In genomic region chr2:134611316-134611715, GRCh38 we compare ENCODE assay signal across 22 cellular contexts.
DNase-seq lines count a peak whose midpoint lies in the region; ATAC-seq and TF ChIP-seq lines count a peak whose summit lies in the region.
"Had no signal": no experiment of that assay in that cellular context is flagged by ENCODE, and none has a peak within 500 bp of the region (broad histone marks: within the 10 kb centered on the region; RNA-seq: fewer than 3 reads in every experiment).

No MANE protein-coding gene starts in this region.

- no peaks in the 10 kb centered on the region for H3K4me1 ChIP-seq in left lung
- H3K4me1 ChIP-seq: A549; BE2C; BLaER1 treated with 17β-estradiol and CSF1 and Interleukin-3, amounts not matched to agents 10 nM and 100 nM; HAP-1 had no signal

- H3K27ac ChIP-seq in left lung, result no peak overlapping the region
- H3K27ac ChIP-seq: A549; BLaER1 treated with 17β-estradiol and CSF1 and Interleukin-3, amounts not matched to agents 10 nM and 100 nM had no signal

- DNase-seq in DMS53 (lab: John Stamatoyannopoulos, UW), result peak; percentile 36
- DNase-seq in DMS53 treated with DMSO at 0.1 percent for 48 hours (lab: John Stamatoyannopoulos, UW; ENCODE audit: unreplicated experiment), result no peak
- DNase-seq in NCI-H510A treated with DMSO at 0.1 percent for 48 hours (lab: John Stamatoyannopoulos, UW), result peak; percentile 75
- peak; percentile 48 for DNase-seq in SHP77 treated with DMSO at 0.1 percent for 48 hours (lab: John Stamatoyannopoulos, UW)
- no peak for DNase-seq in left lung
- DNase-seq in activated T-cell treated with anti-CD3 and anti-CD28 coated beads for 4 hours, result no peak
- no peak for DNase-seq in midbrain (lab: John Stamatoyannopoulos, UW)
- no peak for DNase-seq in NCI-H2227 (lab: John Stamatoyannopoulos, UW; ENCODE audit: unreplicated experiment)
- DNase-seq: 8988T; ACHN; AML-193; BE2C; CD4-positive, alpha-beta T cell; CD8-positive, alpha-beta memory T cell; DMS 273 treated with DMSO at 0.1 percent for 48 hours; DMS79 treated with DMSO at 0.1 percent for 48 hours; GF-D8; GOT3; HFFc6 had no signal

- no peaks in the 10 kb centered on the region for H3K27me3 ChIP-seq in left lung
- H3K27me3 ChIP-seq: BE2C; BLaER1 treated with 17β-estradiol and CSF1 and Interleukin-3, amounts not matched to agents 10 nM and 100 nM had no signal

- H3K4me3 ChIP-seq in left lung, result no peak overlapping the region
- H3K4me3 ChIP-seq: A549; BLaER1 treated with 17β-estradiol and CSF1 and Interleukin-3, amounts not matched to agents 10 nM and 100 nM; HAP-1 had no signal

- intact Hi-C loops in left lung (cut with DNase I), result no loop called here

- no peak for TF ChIP-seq CTCF in left lung (IDR thresholded peaks at IDR 0.05)

- peaks cover 0 to 18% of the 10 kb centered on the region in 2 donors for H3K9me3 ChIP-seq in left lung
- H3K9me3 ChIP-seq: A549, BE2C, HAP-1 had no signal

- H3K36me3 ChIP-seq in left lung, result no peaks in the 10 kb centered on the region
- H3K36me3 ChIP-seq: BE2C; BLaER1 treated with 17β-estradiol and CSF1 and Interleukin-3, amounts not matched to agents 10 nM and 100 nM; HAP-1 had no signal

- ATAC-seq in left lung, result peak; percentile 38
- ATAC-seq: A549 had no signal

Comparison
In these comparisons a context has a peak if more than half of its experiments do, and no peak if none do; other contexts are left out.
1. DNase-seq: peak in DMS53 (single experiment), NCI-H510A treated with DMSO at 0.1 percent for 48 hours (single experiment) and SHP77 treated with DMSO at 0.1 percent for 48 hours (single experiment); none in DMS53 treated with DMSO at 0.1 percent for 48 hours (single experiment), left lung (0 of 2), activated T-cell treated with anti-CD3 and anti-CD28 coated beads for 4 hours (single experiment), midbrain (single experiment) and NCI-H2227 (single experiment).